Comparison of ENCODE assay signal across 11 cellular contexts in genomic region chr2:121489284-121489683, GRCh38. TPM values are rescaled to one million over a fixed set of nuclear protein-coding genes. Genes with fewer than 3 reads are reported as not detected.
DNase-seq lines count a peak whose midpoint lies in the region; TF ChIP-seq lines count a peak whose summit lies in the region.
"Had no signal": no experiment of that assay in that cellular context is flagged by ENCODE, and none has a peak within 500 bp of the region (broad histone marks: within the 10 kb centered on the region; RNA-seq: fewer than 3 reads in every experiment).

No MANE protein-coding gene starts in this region.

- TF ChIP-seq CTCF in MCF 10A (IDR thresholded peaks at IDR 0.05; ENCODE audit: unreplicated experiment): no peak
- no peak for TF ChIP-seq CTCF in breast epithelium (IDR thresholded peaks at IDR 0.05)
- TF ChIP-seq CTCF in astrocyte of the spinal cord (IDR thresholded peaks at IDR 0.05; ENCODE audit: low read depth, low read length): no peak
- no peak for TF ChIP-seq CTCF in stomach (IDR thresholded peaks at IDR 0.05)

- BruUV-seq in MCF 10A (replicated peaks; lab: Mats Ljungman, UMichigan): no TSS peak

- no peak overlapping the region for H3K4me3 Mint-ChIP-seq in MCF 10A (ENCODE audit: unreplicated experiment)
- H3K4me3 Mint-ChIP-seq: dendritic cell treated with granulocyte-macrophage colony-stimulating factor and Interleukin-4, amounts not matched to agents 40 ng/mL and 50 ng/mL, for 4 days had no signal

- H3K27ac Mint-ChIP-seq in MCF 10A (ENCODE audit: low read depth, unreplicated experiment): no peak overlapping the region
- H3K27ac Mint-ChIP-seq: dendritic cell treated with granulocyte-macrophage colony-stimulating factor and Interleukin-4, amounts not matched to agents 40 ng/mL and 50 ng/mL, for 4 days had no signal

- no peak overlapping the region for H3K27ac ChIP-seq in breast epithelium
- H3K27ac ChIP-seq in stomach: no peak overlapping the region

- H3K36me3 ChIP-seq in breast epithelium: no peaks in the 10 kb centered on the region
- H3K36me3 ChIP-seq in stomach: peaks cover 0 to 2% (median under 1%) of the 10 kb centered on the region in 4 donors

- POLR2A ChIA-PET in MCF 10A (lab: Yijun Ruan, JAX): interaction anchor here (1.0 to 9.4 kb wide), 13 partner anchors 8 to 161 kb away, joined by 3 to 109 read pairs (median 9); partner anchors contain the start of genes CLASP1 and RNU4ATAC

- H3K9me3 Mint-ChIP-seq in MCF 10A (ENCODE audit: unreplicated experiment): no peaks in the 10 kb centered on the region
- H3K9me3 Mint-ChIP-seq: dendritic cell treated with granulocyte-macrophage colony-stimulating factor and Interleukin-4, amounts not matched to agents 40 ng/mL and 50 ng/mL, for 4 days had no signal

- H3K4me1 Mint-ChIP-seq in MCF 10A (ENCODE audit: insufficient read depth, unreplicated experiment): peaks cover 27% of the 10 kb centered on the region

- H3K9me3 ChIP-seq in breast epithelium: no peaks in the 10 kb centered on the region
- H3K9me3 ChIP-seq in stomach: no peaks in the 10 kb centered on the region

- no peaks in the 10 kb centered on the region for H3K27me3 ChIP-seq in breast epithelium
- no peaks in the 10 kb centered on the region for H3K27me3 ChIP-seq in stomach

- H3K36me3 Mint-ChIP-seq in MCF 10A (ENCODE audit: insufficient read depth, unreplicated experiment): peaks cover 18% of the 10 kb centered on the region

- no peak for TF ChIP-seq EP300 in stomach (IDR thresholded peaks at IDR 0.05)

- WGBS in stomach, 5 donors: 45 to 65% (median 51%) methylated on average over 1 of the region's 1 CpG

- TF ChIP-seq POLR2A in breast epithelium (IDR thresholded peaks at IDR 0.05) (no peak), stomach (IDR thresholded peaks at IDR 0.05) (no peak)

- H3K4me3 ChIP-seq in breast epithelium (no peak overlapping the region), astrocyte of the spinal cord (ENCODE audit: low read depth, low read length) (no peak overlapping the region), stomach (no peak overlapping the region)

- CTCF ChIA-PET in MCF 10A (lab: Yijun Ruan, JAX): interaction anchor here (0.9 to 1.6 kb wide), 3 partner anchors 13 to 100 kb away, joined by 4 to 6 read pairs (median 4); no protein-coding TSS in a partner anchor

- peak; percentile 92 for DNase-seq in MCF 10A (ENCODE audit: unreplicated experiment)
- DNase-seq in breast epithelium (ENCODE audit: low spot score in 2 of 2): no peak
- peak; percentile 88 for DNase-seq in NCI-H146 (lab: John Stamatoyannopoulos, UW)
- peak; percentile 47 for DNase-seq in astrocyte of the spinal cord (ENCODE audit: low read depth, low spot score)
- DNase-seq in stomach: peak; percentile 35
- no peak for DNase-seq in effector CD8-positive, alpha-beta T cell (lab: John Stamatoyannopoulos, UW)
- no peak for DNase-seq in activated CD4-positive, alpha-beta T cell treated with anti-CD3 and anti-CD28 coated beads, Interleukin-2, amount 50 U/mL, for 48 hours
- DNase-seq in stimulated activated CD8-positive, alpha-beta memory T cell treated with anti-CD3 and anti-CD28 coated beads, Interleukin-4, amount 100 ng/mL, for 48 hours: no peak
- DNase-seq: GOT3 had no signal

- in situ Hi-C loops in astrocyte of the spinal cord (cut with HindIII; ENCODE audit: low sequenced_read_pairs): no loop called here

- H3K4me1 ChIP-seq in breast epithelium: peaks cover 0 to 9% of the 10 kb centered on the region in 2 donors
- peaks cover 0 to 61% (median 17%) of the 10 kb centered on the region in 4 donors for H3K4me1 ChIP-seq in stomach

- no peaks in the 10 kb centered on the region for H3K27me3 Mint-ChIP-seq in MCF 10A (ENCODE audit: insufficient read depth, unreplicated experiment)
- H3K27me3 Mint-ChIP-seq: dendritic cell treated with granulocyte-macrophage colony-stimulating factor and Interleukin-4, amounts not matched to agents 40 ng/mL and 50 ng/mL, for 4 days had no signal

- intact Hi-C loops in MCF 10A (cut with micrococcal nuclease) (no loop called here), breast epithelium (cut with DNase I; ENCODE audit: low total_unique reads) (no loop called here), stomach (cut with DNase I; ENCODE audit: low total_unique reads) (no loop called here)

RNA-seq across cellular contexts. Expression of gene RNU4ATAC, which starts 41.4 kb away (rescaled TPM):
- not detected in 2 replicates for total RNA-seq in MCF 10A (2022)
- not detected for total RNA-seq in breast epithelium
- under 1 TPM in 1 of 5 donors, not detected in 4; under 0.01 TPM for total RNA-seq in stomach
- not detected for polyA plus RNA-seq in stomach
- total RNA-seq: myocyte had no signal

Comparison
In these comparisons a context has a peak if more than half of its experiments do, and no peak if none do; other contexts are left out.
1. DNase-seq: peak in MCF 10A (single experiment), NCI-H146 (single experiment), astrocyte of the spinal cord (single experiment) and stomach (single experiment); none in breast epithelium (0 of 2), effector CD8-positive, alpha-beta T cell (single experiment), activated CD4-positive, alpha-beta T cell treated with anti-CD3 and anti-CD28 coated beads, Interleukin-2, amount 50 U/mL, for 48 hours (0 of 2) and stimulated activated CD8-positive, alpha-beta memory T cell treated with anti-CD3 and anti-CD28 coated beads, Interleukin-4, amount 100 ng/mL, for 48 hours (single experiment).